Comparison of ENCODE assay signal across 2 cellular contexts in genomic region chr4:170008376-170008775, GRCh38.
TF ChIP-seq lines count a peak whose summit lies in the region.

No MANE protein-coding gene starts in this region.

TF ChIP-seq in H1, 55 proteins besides CTCF, POLR2A, EP300 and RAD21:
- no peak for TF ChIP-seq RXRA (IDR thresholded peaks at IDR 0.05; ENCODE audit: insufficient read depth, low read depth, low read length)
- no peak for TF ChIP-seq BRCA1 (IDR thresholded peaks at IDR 0.05; ENCODE audit: low read depth, low read length)
- TF ChIP-seq NANOG (IDR thresholded peaks at IDR 0.05; ENCODE audit: insufficient read depth, low read depth, low read length, poor library complexity, severe bottlenecking) = no peak
- no peak for TF ChIP-seq TAF1 (IDR thresholded peaks at IDR 0.05; ENCODE audit: low read depth, low read length)
- no peak for TF ChIP-seq GTF2F1 (IDR thresholded peaks at IDR 0.05; ENCODE audit: borderline replicate concordance, low read depth, low read length)
- no peak for TF ChIP-seq CHD2 (IDR thresholded peaks at IDR 0.05; ENCODE audit: low read length)
- no peak for TF ChIP-seq POLR2AphosphoS5 (IDR thresholded peaks at IDR 0.05; ENCODE audit: low read depth, low read length)
- TF ChIP-seq GABPA (IDR thresholded peaks at IDR 0.05; ENCODE audit: borderline replicate concordance, insufficient read depth, low read length) = no peak
- TF ChIP-seq SP1 (IDR thresholded peaks at IDR 0.05; ENCODE audit: low read depth, low read length) = no peak
- TF ChIP-seq JUN (IDR thresholded peaks at IDR 0.05; ENCODE audit: low read depth, low read length) = no peak
- no peak for TF ChIP-seq EGR1 (IDR thresholded peaks at IDR 0.05; ENCODE audit: borderline replicate concordance, low read depth, low read length)
- no peak for TF ChIP-seq HDAC2 (IDR thresholded peaks at IDR 0.05; ENCODE audit: borderline replicate concordance in 1 of 2, low read depth in 2 of 2, low read length in 2 of 2)
- TF ChIP-seq CEBPB (IDR thresholded peaks at IDR 0.05; ENCODE audit: low read depth, low read length) = no peak
- no peak for TF ChIP-seq ASH2L (IDR thresholded peaks at IDR 0.05; ENCODE audit: low read length)

TF ChIP-seq in HEK293T, 16 proteins besides CTCF, POLR2A, EP300 and RAD21 (continued from another document):
- TF ChIP-seq SUZ12 (IDR thresholded peaks at IDR 0.05) = no peak
- TF ChIP-seq CTBP1 (IDR thresholded peaks at IDR 0.05; ENCODE audit: borderline replicate concordance) = no peak
- TF ChIP-seq, protein P1, sequence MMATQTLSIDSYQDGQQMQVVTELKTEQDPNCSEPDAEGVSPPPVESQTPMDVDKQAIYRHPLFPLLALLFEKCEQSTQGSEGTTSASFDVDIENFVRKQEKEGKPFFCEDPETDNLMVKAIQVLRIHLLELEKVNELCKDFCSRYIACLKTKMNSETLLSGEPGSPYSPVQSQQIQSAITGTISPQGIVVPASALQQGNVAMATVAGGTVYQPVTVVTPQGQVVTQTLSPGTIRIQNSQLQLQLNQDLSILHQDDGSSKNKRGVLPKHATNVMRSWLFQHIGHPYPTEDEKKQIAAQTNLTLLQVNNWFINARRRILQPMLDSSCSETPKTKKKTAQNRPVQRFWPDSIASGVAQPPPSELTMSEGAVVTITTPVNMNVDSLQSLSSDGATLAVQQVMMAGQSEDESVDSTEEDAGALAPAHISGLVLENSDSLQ (IDR thresholded peaks at IDR 0.05) = no peak
- TF ChIP-seq FOXM1 (IDR thresholded peaks at IDR 0.05; ENCODE audit: borderline replicate concordance) = no peak
